In genomic region chr10:122648599-122649428, GRCh38 we compare ENCODE assay signal across 9 cellular contexts. TPM values are rescaled to one million over a fixed set of nuclear protein-coding genes. Genes with fewer than 3 reads are reported as not detected.
DNase-seq lines count a peak whose midpoint lies in the region; ATAC-seq and TF ChIP-seq lines count a peak whose summit lies in the region.
"Had no signal": no experiment of that assay in that cellular context is flagged by ENCODE, and none has a peak within 500 bp of the region (broad histone marks: within the 10 kb centered on the region; RNA-seq: fewer than 3 reads in every experiment).

No MANE protein-coding gene starts in this region.

- H3K4me1 Mint-ChIP-seq in neural progenitor cell = no peaks in the 10 kb centered on the region

- H2AFZ ChIP-seq in neural progenitor cell (replicated peaks) = peak overlapping the region; percentile 95

- H3K36me3 Mint-ChIP-seq in neural progenitor cell = no peaks in the 10 kb centered on the region
- H3K36me3 Mint-ChIP-seq: activated naive CD8-positive, alpha-beta T cell had no signal

- peaks cover 5% of the 10 kb centered on the region for H3K27me3 Mint-ChIP-seq in neural progenitor cell (ENCODE audit: insufficient read depth, low read depth)

- H3F3A ChIP-seq in neural progenitor cell (ENCODE audit: low read depth) = no peaks in the 10 kb centered on the region

- H3K79me2 ChIP-seq in neural progenitor cell (ENCODE audit: low read depth) = no peaks in the 10 kb centered on the region

- H3K4me1 ChIP-seq in neural progenitor cell (no peaks in the 10 kb centered on the region), gastroesophageal sphincter (no peaks in the 10 kb centered on the region)
- H3K4me1 ChIP-seq in effector memory CD4-positive, alpha-beta T cell (ENCODE audit: control insufficient read depth, insufficient read depth, low read length, poor library complexity, severe bottlenecking) = no peaks in the 10 kb centered on the region

- no peak overlapping the region for H3K4me3 ChIP-seq in fibroblast of the aortic adventitia (ENCODE audit: low read depth, low read length)
- H3K4me3 ChIP-seq in neural progenitor cell = no peak overlapping the region
- no peak overlapping the region for H3K4me3 ChIP-seq in effector memory CD4-positive, alpha-beta T cell (ENCODE audit: insufficient read depth, low read depth, low read length, poor library complexity, severe bottlenecking)
- H3K4me3 ChIP-seq in gastroesophageal sphincter = no peak overlapping the region

- TF ChIP-seq CTCF in LNCAP (IDR thresholded peaks at IDR 0.05) = peak; percentile 92
- peak; percentile 77 for TF ChIP-seq CTCF in fibroblast of the aortic adventitia (IDR thresholded peaks at IDR 0.05; ENCODE audit: insufficient read depth, low read length)
- peak; percentile 87 for TF ChIP-seq CTCF in neural progenitor cell (IDR thresholded peaks at IDR 0.05)
- peak in 2 of 4 experiments; percentile 41 to 62 for TF ChIP-seq CTCF in gastroesophageal sphincter (IDR thresholded peaks at IDR 0.05)

- H3K27ac Mint-ChIP-seq in neural progenitor cell = no peak overlapping the region
- H3K27ac Mint-ChIP-seq: activated naive CD8-positive, alpha-beta T cell had no signal

- H3K9me3 ChIP-seq in neural progenitor cell (ENCODE audit: low read depth) (no peaks in the 10 kb centered on the region), gastroesophageal sphincter (peaks cover 0 to 11% (median 0%) of the 10 kb centered on the region in 3 donors)
- H3K9me3 ChIP-seq in effector memory CD4-positive, alpha-beta T cell (ENCODE audit: control insufficient read depth, low read length) = no peaks in the 10 kb centered on the region

- H3K27me3 ChIP-seq in neural progenitor cell (no peaks in the 10 kb centered on the region), gastroesophageal sphincter (peaks cover 32% of the 10 kb centered on the region)
- peaks cover 5% of the 10 kb centered on the region for H3K27me3 ChIP-seq in effector memory CD4-positive, alpha-beta T cell (replicated peaks; ENCODE audit: control insufficient read depth, insufficient read depth, low read length, poor library complexity, severe bottlenecking)

- H3K4me3 Mint-ChIP-seq in neural progenitor cell = peak overlapping the region; percentile 35
- H3K4me3 Mint-ChIP-seq: activated naive CD8-positive, alpha-beta T cell had no signal

- no peaks in the 10 kb centered on the region for H3K36me3 ChIP-seq in neural progenitor cell
- H3K36me3 ChIP-seq in effector memory CD4-positive, alpha-beta T cell (ENCODE audit: control insufficient read depth, insufficient read depth, low read length) = no peaks in the 10 kb centered on the region
- no peaks in the 10 kb centered on the region for H3K36me3 ChIP-seq in gastroesophageal sphincter

- 10 to 31% methylated on average over 4 of the region's 10 CpGs for WGBS in gastroesophageal sphincter (ENCODE audit: low coverage in 1 of 2), 2 donors

- H3K9ac ChIP-seq in neural progenitor cell = no peak overlapping the region

- ATAC-seq in gastroesophageal sphincter = no peak

- no peak for TF ChIP-seq EP300 in gastroesophageal sphincter (IDR thresholded peaks at IDR 0.05)

- H3K4me2 ChIP-seq in neural progenitor cell = no peak overlapping the region

- DNase-seq in activated CD4-positive, alpha-beta T cell treated with anti-CD3 and anti-CD28 coated beads for 48 hours = peak; percentile 56
- no peak for DNase-seq in activated CD4-positive, alpha-beta T cell treated with anti-CD3 and anti-CD28 coated beads, Interleukin-2, amount 50 U/mL, for 4 hours
- DNase-seq in UCSD-AML1 (lab: John Stamatoyannopoulos, UW; ENCODE audit: unreplicated experiment) (peak; percentile 40), fibroblast of the aortic adventitia (ENCODE audit: low read depth) (peak; percentile 39), neural progenitor cell (ENCODE audit: low spot score) (peak; percentile 72)
- DNase-seq in effector memory CD4-positive, alpha-beta T cell = no peak

- H3K9me3 Mint-ChIP-seq in neural progenitor cell = no peaks in the 10 kb centered on the region

- TF ChIP-seq POLR2A in gastroesophageal sphincter (IDR thresholded peaks at IDR 0.05) = no peak

- no peaks in the 10 kb centered on the region for H4K20me1 ChIP-seq in neural progenitor cell (ENCODE audit: low read depth)

- H3K27ac ChIP-seq in neural progenitor cell = no peak overlapping the region
- H3K27ac ChIP-seq in effector memory CD4-positive, alpha-beta T cell (ENCODE audit: insufficient read depth, low read length, poor library complexity, severe bottlenecking) = no peak overlapping the region
- H3K27ac ChIP-seq in gastroesophageal sphincter = no peak overlapping the region

RNA-seq across cellular contexts. Expression of gene C10orf120, which starts 50.8 kb away (rescaled TPM):
- total RNA-seq in fibroblast of the aortic adventitia (ENCODE audit: low replicate concordance) (not detected in 2 replicates), neural progenitor cell (ENCODE audit: low replicate concordance) (not detected in 2 replicates), gastroesophageal sphincter (not detected)

Comparison
In these comparisons a context has a peak if more than half of its experiments do, and no peak if none do; other contexts are left out.
1. DNase-seq: peak in activated CD4-positive, alpha-beta T cell treated with anti-CD3 and anti-CD28 coated beads for 48 hours (single experiment), UCSD-AML1 (single experiment), fibroblast of the aortic adventitia (single experiment) and neural progenitor cell (single experiment); none in activated CD4-positive, alpha-beta T cell treated with anti-CD3 and anti-CD28 coated beads, Interleukin-2, amount 50 U/mL, for 4 hours (0 of 2) and effector memory CD4-positive, alpha-beta T cell (0 of 3).